ENCODE assay signal across 38 cellular contexts in genomic region chr7:43081603-43082002, GRCh38. TPM values are rescaled to one million over a fixed set of nuclear protein-coding genes. Genes with fewer than 3 reads are reported as not detected.
"Had no signal": no experiment of that assay in that cellular context is flagged by ENCODE, and none has a peak within 500 bp of the region (broad histone marks: within the 10 kb centered on the region; RNA-seq: fewer than 3 reads in every experiment).

No MANE protein-coding gene starts in this region.

- H3K9me3 ChIP-seq: MG63 had no signal

- H3K36me3 ChIP-seq: MG63 had no signal

- H3K4me2 ChIP-seq: KMS-11 had no signal

- H3K9ac ChIP-seq: KMS-11 had no signal

- DNase-seq: Karpas-422, Kasumi-1, MG63, MM.1S, MV-4-11, NCI-H1048, NCI-H1092, NCI-H1092 treated with DMSO at 0.1 percent for 48 hours, NCI-H1105, NCI-H1105 treated with DMSO at 0.1 percent for 48 hours, NCI-H1417, NCI-H1417 treated with DMSO at 0.1 percent for 48 hours, NCI-H1436, NCI-H1436 treated with DMSO at 0.1 percent for 48 hours, NCI-H146, NCI-H1694, NCI-H1694 treated with DMSO at 0.1 percent for 48 hours, NCI-H187, NCI-H187 treated with DMSO at 0.1 percent for 48 hours, NCI-H1930, NCI-H2029, NCI-H2029 treated with DMSO at 0.1 percent for 48 hours, NCI-H2081, NCI-H2081 treated with DMSO at 0.1 percent for 48 hours, NCI-H2107, NCI-H2171, NCI-H2171 treated with DMSO at 0.1 percent for 48 hours, NCI-H2227 treated with DMSO at 0.1 percent for 48 hours, NCI-H226, NCI-H345, NCI-H446, NCI-H446 treated with DMSO at 0.1 percent for 48 hours, NCI-H510A, NCI-H510A treated with DMSO at 0.1 percent for 48 hours, NCI-H524 had no signal

- H3K4me3 ChIP-seq: MG63 had no signal

- H3K27ac ChIP-seq: KMS-11 had no signal

RNA-seq across cellular contexts. Expression of gene HECW1, which starts 30.8 kb away (rescaled TPM):
- total RNA-seq: LHCN-M2, MCF 10A had no signal
